Comparison of ENCODE assay signal across 1 cellular context in the genomic region with DNA sequence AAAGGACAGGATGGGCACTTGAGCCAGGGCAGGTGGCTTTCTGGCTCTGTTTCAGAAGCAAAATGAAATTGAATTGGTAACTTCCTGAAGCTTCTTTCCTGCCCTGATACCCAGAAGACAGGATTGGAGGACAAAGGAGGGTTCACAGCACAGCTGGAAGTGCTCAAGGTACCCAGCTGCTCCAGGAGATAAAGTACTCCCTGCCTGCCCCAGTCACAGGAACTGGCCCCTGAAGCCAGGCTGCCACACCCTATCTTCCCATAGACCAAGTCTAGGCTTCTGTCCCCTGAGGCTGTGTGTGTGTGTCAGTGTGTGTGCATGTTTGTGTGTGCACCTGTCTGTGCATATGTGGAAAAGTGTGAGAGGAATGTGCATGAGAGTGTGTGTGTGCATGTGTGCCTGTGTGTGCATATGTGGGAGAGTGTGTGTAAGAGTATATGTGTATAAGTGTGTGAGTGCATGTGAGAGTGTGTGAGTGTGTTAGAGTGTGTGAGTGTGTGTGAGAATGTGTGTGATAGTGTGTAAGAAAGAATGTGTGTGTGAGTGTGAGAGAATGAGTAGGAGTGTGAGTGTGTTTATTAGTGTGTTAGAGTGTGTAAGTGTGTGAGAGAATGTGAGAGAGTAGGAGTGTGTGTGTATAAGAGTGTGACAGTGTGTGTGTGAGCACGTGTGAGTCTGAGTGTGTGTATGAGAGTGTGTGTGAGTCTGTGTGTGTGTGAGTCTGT.
TF ChIP-seq lines count a peak whose summit lies in the region.

No MANE protein-coding gene starts in this region.

TF ChIP-seq in SK-N-SH, 30 proteins besides CTCF, POLR2A, EP300 and RAD21 (continued from another document):
- TF ChIP-seq, protein P1, sequence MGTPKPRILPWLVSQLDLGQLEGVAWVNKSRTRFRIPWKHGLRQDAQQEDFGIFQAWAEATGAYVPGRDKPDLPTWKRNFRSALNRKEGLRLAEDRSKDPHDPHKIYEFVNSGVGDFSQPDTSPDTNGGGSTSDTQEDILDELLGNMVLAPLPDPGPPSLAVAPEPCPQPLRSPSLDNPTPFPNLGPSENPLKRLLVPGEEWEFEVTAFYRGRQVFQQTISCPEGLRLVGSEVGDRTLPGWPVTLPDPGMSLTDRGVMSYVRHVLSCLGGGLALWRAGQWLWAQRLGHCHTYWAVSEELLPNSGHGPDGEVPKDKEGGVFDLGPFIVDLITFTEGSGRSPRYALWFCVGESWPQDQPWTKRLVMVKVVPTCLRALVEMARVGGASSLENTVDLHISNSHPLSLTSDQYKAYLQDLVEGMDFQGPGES (IDR thresholded peaks at IDR 0.05; ENCODE audit: low read depth, low read length) = no peak
- TF ChIP-seq, protein P2, sequence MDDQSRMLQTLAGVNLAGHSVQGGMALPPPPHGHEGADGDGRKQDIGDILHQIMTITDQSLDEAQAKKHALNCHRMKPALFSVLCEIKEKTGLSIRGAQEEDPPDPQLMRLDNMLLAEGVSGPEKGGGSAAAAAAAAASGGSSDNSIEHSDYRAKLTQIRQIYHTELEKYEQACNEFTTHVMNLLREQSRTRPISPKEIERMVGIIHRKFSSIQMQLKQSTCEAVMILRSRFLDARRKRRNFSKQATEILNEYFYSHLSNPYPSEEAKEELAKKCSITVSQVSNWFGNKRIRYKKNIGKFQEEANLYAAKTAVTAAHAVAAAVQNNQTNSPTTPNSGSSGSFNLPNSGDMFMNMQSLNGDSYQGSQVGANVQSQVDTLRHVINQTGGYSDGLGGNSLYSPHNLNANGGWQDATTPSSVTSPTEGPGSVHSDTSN (IDR thresholded peaks at IDR 0.05) = no peak
- TF ChIP-seq TCF12 (IDR thresholded peaks at IDR 0.05) = no peak
- TF ChIP-seq, protein P3, sequence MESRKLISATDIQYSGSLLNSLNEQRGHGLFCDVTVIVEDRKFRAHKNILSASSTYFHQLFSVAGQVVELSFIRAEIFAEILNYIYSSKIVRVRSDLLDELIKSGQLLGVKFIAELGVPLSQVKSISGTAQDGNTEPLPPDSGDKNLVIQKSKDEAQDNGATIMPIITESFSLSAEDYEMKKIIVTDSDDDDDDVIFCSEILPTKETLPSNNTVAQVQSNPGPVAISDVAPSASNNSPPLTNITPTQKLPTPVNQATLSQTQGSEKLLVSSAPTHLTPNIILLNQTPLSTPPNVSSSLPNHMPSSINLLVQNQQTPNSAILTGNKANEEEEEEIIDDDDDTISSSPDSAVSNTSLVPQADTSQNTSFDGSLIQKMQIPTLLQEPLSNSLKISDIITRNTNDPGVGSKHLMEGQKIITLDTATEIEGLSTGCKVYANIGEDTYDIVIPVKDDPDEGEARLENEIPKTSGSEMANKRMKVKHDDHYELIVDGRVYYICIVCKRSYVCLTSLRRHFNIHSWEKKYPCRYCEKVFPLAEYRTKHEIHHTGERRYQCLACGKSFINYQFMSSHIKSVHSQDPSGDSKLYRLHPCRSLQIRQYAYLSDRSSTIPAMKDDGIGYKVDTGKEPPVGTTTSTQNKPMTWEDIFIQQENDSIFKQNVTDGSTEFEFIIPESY (IDR thresholded peaks at IDR 0.05; ENCODE audit: borderline replicate concordance, low read depth) = no peak
- TF ChIP-seq ELF1 (IDR thresholded peaks at IDR 0.05) = no peak
- no peak for TF ChIP-seq CHD2 (IDR thresholded peaks at IDR 0.05; ENCODE audit: low read length, partially characterized antibody)
- TF ChIP-seq YY1 (IDR thresholded peaks at IDR 0.05; ENCODE audit: low read depth) = no peak
- TF ChIP-seq POLR2AphosphoS5 (IDR thresholded peaks at IDR 0.05; ENCODE audit: low read depth, low read length) = no peak
- TF ChIP-seq, protein P4, sequence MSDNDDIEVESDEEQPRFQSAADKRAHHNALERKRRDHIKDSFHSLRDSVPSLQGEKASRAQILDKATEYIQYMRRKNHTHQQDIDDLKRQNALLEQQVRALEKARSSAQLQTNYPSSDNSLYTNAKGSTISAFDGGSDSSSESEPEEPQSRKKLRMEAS (IDR thresholded peaks at IDR 0.05; ENCODE audit: low read depth) = no peak
- no peak for TF ChIP-seq REST (IDR thresholded peaks at IDR 0.05; ENCODE audit: low read depth, low read length)
